In the genomic region with DNA sequence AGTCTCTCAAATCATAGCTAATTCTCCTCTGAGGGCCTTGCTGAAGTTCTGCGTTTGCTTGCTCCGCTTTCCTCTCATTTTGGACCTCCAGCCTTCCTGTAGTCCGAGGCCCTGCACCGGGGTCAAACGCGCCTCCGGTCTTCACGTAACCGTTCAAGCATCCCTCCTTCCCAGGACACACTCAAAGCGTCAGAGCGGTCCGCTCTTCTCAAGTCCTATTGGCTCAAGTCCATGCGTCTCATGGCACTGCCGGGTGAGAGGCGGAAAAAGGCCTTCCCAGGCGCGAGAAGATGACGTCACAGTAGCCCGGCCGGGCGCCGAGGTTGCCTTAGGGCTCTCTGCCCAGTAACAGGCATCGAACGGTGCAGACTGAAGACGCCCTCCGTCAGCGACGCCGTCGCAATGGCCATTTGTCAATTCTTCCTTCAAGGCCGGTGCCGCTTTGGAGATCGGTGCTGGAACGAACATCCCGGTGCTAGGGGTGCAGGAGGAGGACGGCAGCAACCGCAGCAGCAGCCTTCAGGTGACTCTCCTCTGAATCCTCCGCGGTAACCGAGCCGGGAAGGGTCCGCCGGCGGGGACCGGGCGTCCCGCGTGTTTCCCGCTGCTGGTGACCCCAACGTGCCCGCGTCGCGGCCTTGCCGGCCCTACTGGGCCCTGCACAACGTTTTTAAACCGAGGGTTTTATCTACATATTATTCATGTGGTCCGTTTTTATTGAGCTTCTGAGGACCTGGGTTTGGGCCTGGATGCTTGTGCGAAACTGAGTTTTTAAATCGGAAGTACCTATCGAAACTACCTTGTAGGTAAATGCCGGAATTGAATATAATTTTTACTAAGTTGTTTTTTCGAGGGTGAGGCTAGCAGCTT, we compare ENCODE assay signal across 8 cellular contexts. TPM values are rescaled to one million over a fixed set of nuclear protein-coding genes. Genes with fewer than 3 reads are reported as not detected.
DNase-seq lines count a peak whose midpoint lies in the region; ATAC-seq and TF ChIP-seq lines count a peak whose summit lies in the region.

Gene NUP42, plus strand, starts transcription at position 365 of the 870 bp plus-strand sequence. Its CDS starts 38 bp downstream, at position 403.

- H3K79me2 ChIP-seq in mammary epithelial cell (ENCODE audit: insufficient read depth, low read length), result peaks cover 46% of the 10 kb centered on the region

- peak; percentile 96 for ATAC-seq in GM18873 (IDR thresholded peaks at IDR 0.05; ENCODE audit: low FRiP score, unreplicated experiment)
- ATAC-seq in HG03139 (IDR thresholded peaks at IDR 0.05; ENCODE audit: unreplicated experiment), result peak; percentile 96

- peak within 1 kb of the TSS; percentile 99 for H3K4me3 ChIP-seq in WERI-Rb-1 (ENCODE audit: low read depth, low read length)
- H3K4me3 ChIP-seq in mammary epithelial cell (replicated peaks in 1 of 3; ENCODE audit: insufficient read depth in 1 of 3, low read depth in 2 of 3, low read length in 3 of 3), result peak within 1 kb of the TSS; percentile 56 to 85 (median 85)
- peak within 1 kb of the TSS; percentile 96 for H3K4me3 ChIP-seq in iPS-20b (ENCODE audit: low read length)
- peak within 1 kb of the TSS; percentile 61 to 94 (median 88) for H3K4me3 ChIP-seq in skin epidermis

- H3K4me2 ChIP-seq in mammary epithelial cell (ENCODE audit: insufficient read depth, low read depth, low read length), result peak within 1 kb of the TSS; percentile 89

- peaks cover 12% of the 10 kb centered on the region for H3K4me1 ChIP-seq in mammary epithelial cell (ENCODE audit: insufficient read depth, low read length)
- H3K4me1 ChIP-seq in iPS-20b (ENCODE audit: insufficient read depth, low read length), result peaks cover 8% of the 10 kb centered on the region; the same call in 1 of the 2 replicates

- H4K20me1 ChIP-seq in mammary epithelial cell (ENCODE audit: insufficient read depth, low read length), result no peaks in the 10 kb centered on the region

- dilution Hi-C loops in mammary epithelial cell (cut with HindIII; ENCODE audit: low sequenced_read_pairs), result no loop called here

- CTCF ChIA-PET in mammary epithelial cell (lab: Charles Lee; ENCODE audit: low non-redundant PET), result interaction anchor here (0.7 kb wide), 3 partner anchors 45 to 1164 kb away, joined by 3 to 12 read pairs (median 4); no protein-coding TSS in a partner anchor

- peak; percentile 100 for DNase-seq in ACHN
- peak; percentile 99 for DNase-seq in NCI-H2227 (lab: John Stamatoyannopoulos, UW; ENCODE audit: unreplicated experiment)
- DNase-seq in WERI-Rb-1, result peak; percentile 98
- peak; percentile 98 for DNase-seq in mammary epithelial cell

- 2% methylated on average over 29 of the region's 63 CpGs for WGBS in mammary epithelial cell (ENCODE audit: low coverage, missing lambda C conversion rate)

- no peaks in the 10 kb centered on the region for H3K9me3 ChIP-seq in WERI-Rb-1 (ENCODE audit: severe bottlenecking)
- H3K9me3 ChIP-seq in mammary epithelial cell (replicated peaks; ENCODE audit: insufficient read depth, low read length), result no peaks in the 10 kb centered on the region
- H3K9me3 ChIP-seq in iPS-20b (ENCODE audit: insufficient read depth, low read depth, low read length), result no peaks in the 10 kb centered on the region

- H3K9ac ChIP-seq in mammary epithelial cell (ENCODE audit: insufficient read depth, low read length) (peak within 1 kb of the TSS; percentile 95), iPS-20b (ENCODE audit: low read depth, low read length) (peak within 1 kb of the TSS; percentile 98)

- H2AFZ ChIP-seq in mammary epithelial cell (ENCODE audit: low read depth, low read length), result peak within 1 kb of the TSS; percentile 93

- in situ Hi-C loops in ACHN (cut with HindIII; ENCODE audit: low pct_ligation_motif_present, low pct_unique_long_range_greater_than_20kb, low sequenced_read_pairs), result no loop called here
- in situ Hi-C loops in mammary epithelial cell (cut with MboI; ENCODE audit: low sequenced_read_pairs in 2 of 2), result no loop called here

- TSS peak; percentile 64 for BruUV-seq in mammary epithelial cell (replicated peaks; lab: Mats Ljungman, UMichigan)

- H3K27me3 ChIP-seq in WERI-Rb-1 (ENCODE audit: insufficient read depth, low read depth, severe bottlenecking) (no peaks in the 10 kb centered on the region), mammary epithelial cell (ENCODE audit: insufficient read depth, low read length) (no peaks in the 10 kb centered on the region), iPS-20b (ENCODE audit: insufficient read depth, low read length) (no peaks in the 10 kb centered on the region)

- TF ChIP-seq CTCF in WERI-Rb-1 (IDR thresholded peaks at IDR 0.05; ENCODE audit: low read depth, low read length), result no peak
- TF ChIP-seq CTCF in mammary epithelial cell (conservative IDR thresholded peaks at IDR 0.05 in 1 of 2, IDR thresholded peaks at IDR 0.05 in 1 of 2; ENCODE audit: extremely low read depth in 1 of 2, insufficient read depth in 1 of 2, low read depth in 1 of 2, low read length in 2 of 2), result no peak

- H3K27ac ChIP-seq in WERI-Rb-1, result peak within 1 kb of the TSS; percentile 94
- peak within 1 kb of the TSS; percentile 95 for H3K27ac ChIP-seq in mammary epithelial cell (ENCODE audit: insufficient read depth, low read depth, low read length)
- peak within 1 kb of the TSS; percentile 66 for H3K27ac ChIP-seq in iPS-20b (ENCODE audit: low read length)
- H3K27ac ChIP-seq in skin epidermis, result peak within 1 kb of the TSS; percentile 55 to 97 (median 89)

- intact Hi-C loops in mammary epithelial cell (cut with micrococcal nuclease), result loop anchor here (1.0 to 10.0 kb wide), 4 partner anchors 77 to 620 kb away; partner anchors contain the start of genes IGF2BP3, KLHL7 and TRA2A

- peaks cover 32% of the 10 kb centered on the region for H3K36me3 ChIP-seq in WERI-Rb-1
- peaks cover 16% of the 10 kb centered on the region for H3K36me3 ChIP-seq in mammary epithelial cell (ENCODE audit: insufficient read depth, low read length)
- H3K36me3 ChIP-seq in iPS-20b (ENCODE audit: insufficient read depth, low read depth, low read length), result peaks cover 23% of the 10 kb centered on the region

RNA-seq across cellular contexts. Expression of gene NUP42, which starts in this region (rescaled TPM):
- total RNA-seq in mammary epithelial cell, result 10 to 100 TPM; 29.0 to 36.0 TPM
- polyA plus RNA-seq in mammary epithelial cell, result 21.9 TPM
- polyA minus RNA-seq in mammary epithelial cell, result 45.5 TPM

Comparison
In these comparisons a context has a peak if more than half of its experiments do, and no peak if none do; other contexts are left out.
1. Peak in every context shown above with its lines: DNase-seq, ATAC-seq, H3K4me3 ChIP-seq and H3K27ac ChIP-seq.